Comparison of ENCODE assay signal across 20 cellular contexts in the genomic region with DNA sequence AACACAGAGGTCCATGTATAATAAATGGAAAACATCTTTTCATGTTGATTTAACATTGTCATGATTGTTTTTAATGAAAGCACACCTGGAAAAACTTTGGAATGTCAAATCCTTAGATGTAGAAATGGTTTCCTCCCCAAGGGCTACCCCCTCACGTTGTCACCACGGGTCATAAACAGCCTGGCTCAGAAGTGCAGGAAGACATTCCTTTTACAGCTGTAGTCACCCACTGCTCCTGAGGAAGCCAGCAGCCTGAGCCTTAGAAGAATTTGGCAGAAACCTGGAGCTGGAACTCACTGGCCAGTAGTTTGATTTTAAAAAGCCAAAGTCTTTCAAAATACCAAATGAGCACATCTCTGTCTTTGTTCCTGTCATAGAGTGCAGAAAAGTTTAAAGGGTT. TPM values are rescaled to one million over a fixed set of nuclear protein-coding genes. Genes with fewer than 3 reads are reported as not detected.
DNase-seq lines count a peak whose midpoint lies in the region; ATAC-seq, FAIRE-seq and TF ChIP-seq lines count a peak whose summit lies in the region.
"Had no signal": no experiment of that assay in that cellular context is flagged by ENCODE, and none has a peak within 500 bp of the region (broad histone marks: within the 10 kb centered on the region; RNA-seq: fewer than 3 reads in every experiment).

No MANE protein-coding gene starts in this region.

- H2AFZ ChIP-seq in GM23248: no peak overlapping the region
- H2AFZ ChIP-seq in K562 (ENCODE audit: low read depth, low read length): no peak overlapping the region

- TF ChIP-seq POLR2A in K562 (conservative IDR thresholded peaks at IDR 0.05) (no peak), thyroid gland (IDR thresholded peaks at IDR 0.05) (no peak)

- TF ChIP-seq EP300 in K562 (IDR thresholded peaks at IDR 0.05; ENCODE audit: low read length): no peak

- H3K4me3 ChIP-seq in GM23248 (no peak overlapping the region), K562 (no peak overlapping the region), thyroid gland (replicated peaks in 1 of 3) (no peak overlapping the region)

- H3K27me3 Mint-ChIP-seq in natural killer cell treated with Interleukin-12 subunit alpha and Interleukin-12 subunit beta and Interleukin-15 and Interleukin-18, amount 100 ng/mL, for 72 hours: peaks cover 5 to 23% of the 10 kb centered on the region in 2 donors

- H3K9me3 Mint-ChIP-seq in natural killer cell treated with Interleukin-12 subunit alpha and Interleukin-12 subunit beta and Interleukin-15 and Interleukin-18, amount 100 ng/mL, for 72 hours: no peaks in the 10 kb centered on the region
- H3K9me3 Mint-ChIP-seq: CD8-positive, alpha-beta T cell had no signal

- no peaks in the 10 kb centered on the region for H3K9me3 ChIP-seq in GM23248 (ENCODE audit: low read depth)
- no peaks in the 10 kb centered on the region for H3K9me3 ChIP-seq in K562 (replicated peaks; ENCODE audit: control insufficient read depth, insufficient read depth, low read depth, low read length)
- no peaks in the 10 kb centered on the region for H3K9me3 ChIP-seq in thyroid gland

- H3K79me2 ChIP-seq in GM23248 (ENCODE audit: insufficient read depth): no peaks in the 10 kb centered on the region
- no peaks in the 10 kb centered on the region for H3K79me2 ChIP-seq in K562 (ENCODE audit: control insufficient read depth, insufficient read depth, low read length)

- H3K4me1 ChIP-seq in GM23248 (ENCODE audit: insufficient read depth) (no peaks in the 10 kb centered on the region), K562 (replicated peaks in 1 of 2; ENCODE audit: control insufficient read depth in 2 of 2, insufficient read depth in 2 of 2, low read length in 2 of 2) (no peaks in the 10 kb centered on the region), thyroid gland (peaks cover 40 to 62% of the 10 kb centered on the region in 2 donors)

- H3K27ac ChIP-seq in GM23248: no peak overlapping the region
- no peak overlapping the region for H3K27ac ChIP-seq in K562 (ENCODE audit: extremely low read depth, low read depth, low read length)
- peak overlapping the region in 2 of 3 donors; percentile 40 to 43 for H3K27ac ChIP-seq in thyroid gland
- H3K27ac ChIP-seq: RWPE1 had no signal

- no peaks in the 10 kb centered on the region for H3F3A ChIP-seq in GM23248 (ENCODE audit: insufficient read depth)

- H4K20me1 ChIP-seq in GM23248 (ENCODE audit: insufficient read depth): no peaks in the 10 kb centered on the region
- H4K20me1 ChIP-seq in K562 (replicated peaks; ENCODE audit: control insufficient read depth, insufficient read depth, low read length): no peaks in the 10 kb centered on the region

- H3K36me3 ChIP-seq in GM23248 (ENCODE audit: low read depth) (no peaks in the 10 kb centered on the region), K562 (ENCODE audit: control insufficient read depth, insufficient read depth, low read length) (no peaks in the 10 kb centered on the region), thyroid gland (no peaks in the 10 kb centered on the region)

- H3K9ac ChIP-seq in GM23248: no peak overlapping the region
- H3K9ac ChIP-seq in K562 (ENCODE audit: insufficient read depth in 1 of 2, low read depth in 2 of 2, low read length in 2 of 2): no peak overlapping the region

- H3K27ac Mint-ChIP-seq in natural killer cell treated with Interleukin-12 subunit alpha and Interleukin-12 subunit beta and Interleukin-15 and Interleukin-18, amount 100 ng/mL, for 72 hours: no peak overlapping the region
- H3K27ac Mint-ChIP-seq: CD8-positive, alpha-beta T cell had no signal

- TF ChIP-seq RAD21 in K562 (CRISPR knock-in tag; conservative IDR thresholded peaks at IDR 0.05 in 1 of 2, IDR thresholded peaks at IDR 0.05 in 1 of 2): no peak

- POLR2A ChIA-PET in K562 (lab: Yijun Ruan, JAX): interaction anchor here (0.8 kb wide), 1 partner anchor 410 kb away, joined by 3 read pairs; no protein-coding TSS in a partner anchor

- intact Hi-C loops in K562 (cut with micrococcal nuclease): no loop called here
- intact Hi-C loops in thyroid gland (cut with DNase I): no loop called here

- H3K9me2 ChIP-seq in GM23248 (ENCODE audit: insufficient read depth): no peaks in the 10 kb centered on the region

- no peaks in the 10 kb centered on the region for H3K27me3 ChIP-seq in GM23248 (replicated peaks; ENCODE audit: insufficient read depth)
- H3K27me3 ChIP-seq in K562 (ENCODE audit: control insufficient read depth in 2 of 2, insufficient read depth in 2 of 2, low read length in 2 of 2): peaks cover 0 to 7% of the 10 kb centered on the region in 2 experiments; a peak in 1 of 5 replicates
- H3K27me3 ChIP-seq in thyroid gland: no peaks in the 10 kb centered on the region

- DNase-seq in GM23248 (peak; percentile 8), K562 (ENCODE audit: extremely low read depth in 1 of 4, low spot score in 3 of 4) (no peak), medulla oblongata (ENCODE audit: extremely low spot score) (peak; percentile 6), thyroid gland (peak in 1 of 2 donors; percentile 33), cortex of kidney (lab: John Stamatoyannopoulos, UW) (no peak), left lobe of liver (ENCODE audit: low spot score) (no peak)
- no peak for DNase-seq in natural killer cell treated with Interleukin-12 subunit alpha and Interleukin-12 subunit beta and Interleukin-15 and Interleukin-18, amount 100 ng/mL, for 72 hours (ENCODE audit: low spot score)
- DNase-seq: CD8-positive, alpha-beta T cell; DND-41; GDM1; IMR-90; NCI-H1436; NCI-H2081; NCI-H524 treated with DMSO at 0.1 percent for 48 hours; NK-92 treated with Interleukin-12 subunit alpha and Interleukin-12 subunit beta, amount 100 ng/mL, for 24 hours; OCI-M1 had no signal

- H3K4me2 ChIP-seq in GM23248 (ENCODE audit: unreplicated experiment) (no peak overlapping the region), K562 (ENCODE audit: insufficient read depth, low read length) (no peak overlapping the region)

- H3K4me1 Mint-ChIP-seq in natural killer cell treated with Interleukin-12 subunit alpha and Interleukin-12 subunit beta and Interleukin-15 and Interleukin-18, amount 100 ng/mL, for 72 hours (ENCODE audit: low read depth in 2 of 2): no peaks in the 10 kb centered on the region

- H3K9me1 ChIP-seq in K562 (ENCODE audit: control insufficient read depth, insufficient read depth, low read length): no peaks in the 10 kb centered on the region

- no peaks in the 10 kb centered on the region for H3K36me3 Mint-ChIP-seq in natural killer cell treated with Interleukin-12 subunit alpha and Interleukin-12 subunit beta and Interleukin-15 and Interleukin-18, amount 100 ng/mL, for 72 hours
- H3K36me3 Mint-ChIP-seq: CD8-positive, alpha-beta T cell had no signal

- no TSS peak for BruUV-seq in K562 (replicated peaks; lab: Mats Ljungman, UMichigan)

- CTCF ChIA-PET in K562 (lab: Yijun Ruan, JAX; ENCODE audit: low intra/inter-chr PET ratio): no interaction called here

- no peak for TF ChIP-seq CTCF in K562 (IDR thresholded peaks at IDR 0.05 in 2 of 3, conservative IDR thresholded peaks at IDR 0.05 in 1 of 3; ENCODE audit: insufficient read depth in 2 of 3, low read depth in 1 of 3, low read length in 3 of 3)
- no peak for TF ChIP-seq CTCF in thyroid gland (IDR thresholded peaks at IDR 0.05)

- ATAC-seq in K562 (no peak), left lobe of liver (no peak)
- ATAC-seq in natural killer cell treated with Interleukin-12 subunit alpha and Interleukin-12 subunit beta and Interleukin-15 and Interleukin-18, amount 100 ng/mL, for 72 hours: no peak
- ATAC-seq: CD8-positive, alpha-beta T cell had no signal

- FAIRE-seq in K562 (lab: Jason Lieb, UNC): peak; percentile 44
- FAIRE-seq: H54 had no signal

- in situ Hi-C loops in GM23248 (cut with MboI): no loop called here
- in situ Hi-C loops in K562 (cut with MboI): no loop called here

- 2 to 4% methylated on average over 2 of the region's 2 CpGs for WGBS in GM23248 (ENCODE audit: low coverage in 1 of 2, low lambda C conversion rate in 2 of 2, missing lambda C conversion rate in 2 of 2), 2 experiments
- 0% methylated on average over 2 of the region's 2 CpGs for WGBS in K562 (ENCODE audit: insufficient coverage, low coverage, missing lambda C conversion rate)
- WGBS in thyroid gland, 2 donors: 8 to 11% methylated on average over 2 of the region's 2 CpGs

- H3K4me3 Mint-ChIP-seq in natural killer cell treated with Interleukin-12 subunit alpha and Interleukin-12 subunit beta and Interleukin-15 and Interleukin-18, amount 100 ng/mL, for 72 hours: no peak overlapping the region
- H3K4me3 Mint-ChIP-seq: CD8-positive, alpha-beta T cell had no signal

TF ChIP-seq in K562, 482 proteins besides CTCF, POLR2A, EP300 and RAD21 (continues in another document):
- TF ChIP-seq NR1H2 (CRISPR knock-in tag; IDR thresholded peaks at IDR 0.05) (no peak), HLTF (IDR thresholded peaks at IDR 0.05) (no peak), HDAC8 (tag; IDR thresholded peaks at IDR 0.05) (no peak), ATF1 (CRISPR knock-in tag; IDR thresholded peaks at IDR 0.05) (no peak), ATF1 (tag; IDR thresholded peaks at IDR 0.05) (no peak), CCAR2 (IDR thresholded peaks at IDR 0.05; ENCODE audit: low read depth, low read length) (no peak), NR2C1 (IDR thresholded peaks at IDR 0.05) (no peak), NR2C1 (tag; IDR thresholded peaks at IDR 0.05) (no peak)

RNA-seq across cellular contexts. Expression of gene ADGRF5, which starts 23.7 kb away (rescaled TPM):
- 0.13 and 0.65 TPM in 2 replicates for total RNA-seq in GM23248 (2014; rRNA removed; shearing (Covaris generic))
- polyA plus RNA-seq in GM23248 (2016; fragmentation: Nextera tagmentation; extraction: Ambion mirVana) (0.28 and 0.29 TPM in 2 replicates), K562 (2011; rRNA removed) (not detected in 2 replicates), K562 (2014; fragmentation: Illumina TruSeq; extraction: Trizol) (not detected in 2 replicates), K562 (2014; fragmentation: Nextera tagmentation; extraction: Ambion mirVana) (not detected), K562 (2014; rRNA removed) (not detected in 2 replicates)
- total RNA-seq in K562 (2011; cell fraction: chromatin; rRNA removed; ENCODE audit: low replicate concordance): not detected in 2 replicates
- total RNA-seq in K562 (2011; cell fraction: nucleolus; rRNA removed): not detected in 2 replicates
- total RNA-seq in K562 (2011; cell fraction: nucleoplasm; rRNA removed): not detected in 2 replicates
- total RNA-seq in K562 (2014; rRNA removed) (not detected in 2 replicates), K562 (2014; rRNA removed; fragmentation: Illumina TruSeq; extraction: Trizol) (not detected in 2 replicates), K562 (2015; rRNA removed; fragmentation: Illumina TruSeq; extraction: Trizol) (not detected in 2 replicates), K562 (2021) (0.07 and 0.22 TPM in 2 replicates), thyroid gland (10 to 100 TPM; 33.2 to 85.3 (median 51.2) TPM), left lobe of liver (8.3 TPM)
- not detected in 2 replicates for polyA plus RNA-seq in K562 (2011; cell fraction: cytosol; rRNA removed)
- not detected in 2 replicates for polyA plus RNA-seq in K562 (2011; cell fraction: nucleus; rRNA removed)
- polyA plus RNA-seq in K562 (2012): not detected in 2 replicates
- not detected in 2 replicates for polyA minus RNA-seq in K562 (2011; rRNA and poly(A)+ RNA removed)
- polyA minus RNA-seq in K562 (2011; cell fraction: cytosol; rRNA and poly(A)+ RNA removed): not detected in 2 replicates
- polyA minus RNA-seq in K562 (2011; cell fraction: nucleus; rRNA and poly(A)+ RNA removed): not detected in 2 replicates
- not detected for total RNA-seq in natural killer cell treated with Interleukin-12 subunit alpha and Interleukin-12 subunit beta and Interleukin-15 and Interleukin-18, amount 100 ng/mL, for 72 hours
- total RNA-seq: CD8-positive, alpha-beta T cell; HT-29; IMR-90 had no signal
- polyA plus RNA-seq: BJ, IMR-90 had no signal

Comparison
In these comparisons a context has a peak if more than half of its experiments do, and no peak if none do; other contexts are left out.
1. DNase-seq: peak in GM23248 (single experiment) and medulla oblongata (single experiment); none in K562 (0 of 4), natural killer cell treated with Interleukin-12 subunit alpha and Interleukin-12 subunit beta and Interleukin-15 and Interleukin-18, amount 100 ng/mL, for 72 hours (single experiment), cortex of kidney (single experiment) and left lobe of liver (single experiment).
2. H3K27ac ChIP-seq: peak in thyroid gland (2 of 3); none in GM23248 (single experiment) and K562 (single experiment).